In the genomic region with DNA sequence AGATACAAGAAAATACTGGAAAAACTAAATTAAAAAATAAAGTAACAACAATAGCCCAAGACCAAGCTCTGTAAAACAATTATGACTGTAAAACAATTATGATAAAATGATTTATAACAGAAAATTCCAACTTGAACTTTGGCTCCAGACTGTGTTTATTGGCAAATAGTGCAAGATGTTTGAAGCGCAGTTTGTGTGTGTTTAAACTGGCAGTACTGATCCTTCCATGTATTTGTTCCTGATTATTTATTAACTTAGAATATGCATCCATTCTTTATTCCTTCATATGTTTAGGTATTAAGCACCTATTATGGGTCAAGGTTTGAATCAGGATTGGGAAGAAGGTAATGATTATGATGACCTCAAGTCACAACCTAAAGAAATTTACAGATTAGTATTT, we compare ENCODE assay signal across 22 cellular contexts. TPM values are rescaled to one million over a fixed set of nuclear protein-coding genes. Genes with fewer than 3 reads are reported as not detected.
DNase-seq lines count a peak whose midpoint lies in the region; ATAC-seq, FAIRE-seq and TF ChIP-seq lines count a peak whose summit lies in the region.
"Had no signal": no experiment of that assay in that cellular context is flagged by ENCODE, and none has a peak within 500 bp of the region (broad histone marks: within the 10 kb centered on the region; RNA-seq: fewer than 3 reads in every experiment).

No MANE protein-coding gene starts in this region.

- DNase-seq in HepG2 (ENCODE audit: low spot score) (peak; percentile 61), vagina (ENCODE audit: extremely low spot score in 2 of 2) (no peak), hypothalamus (lab: John Stamatoyannopoulos, UW) (no peak), NCI-H524 treated with DMSO at 0.1 percent for 48 hours (lab: John Stamatoyannopoulos, UW) (no peak)
- DNase-seq: AML-193; Caco-2; Calu3; CD4-positive, alpha-beta T cell; CD8-positive, alpha-beta T cell; DMS79 treated with DMSO at 0.1 percent for 48 hours; GF-D8 had no signal

- 0% methylated on average over 1 of the region's 1 CpG for WGBS in HepG2 (ENCODE audit: low lambda C conversion rate)

- H3K36me3 ChIP-seq in HepG2 (replicated peaks in 1 of 2; ENCODE audit: control insufficient read depth in 1 of 2, insufficient read depth in 2 of 2, low read length in 2 of 2): no peaks in the 10 kb centered on the region
- no peaks in the 10 kb centered on the region for H3K36me3 ChIP-seq in vagina
- H3K36me3 ChIP-seq: BLaER1 treated with 17β-estradiol and CSF1 and Interleukin-3, amounts not matched to agents 10 nM and 100 nM had no signal

- H3K9me3 ChIP-seq in HepG2 (ENCODE audit: low read length) (0 out of 2 replicates have a peak, but pooled peaks cover 19% of the 10 kb centered on the region), vagina (peaks cover 3% of the 10 kb centered on the region)

- peaks cover 42% of the 10 kb centered on the region for H3K4me1 ChIP-seq in HepG2 (ENCODE audit: insufficient read depth, low read length)
- no peaks in the 10 kb centered on the region for H3K4me1 ChIP-seq in vagina
- H3K4me1 ChIP-seq: A549; BLaER1 treated with 17β-estradiol and CSF1 and Interleukin-3, amounts not matched to agents 10 nM and 100 nM had no signal

- in situ Hi-C loops in HepG2 (cut with HindIII; ENCODE audit: extremely low pct_ligation_motif_present, low pct_unique_long_range_greater_than_20kb): no loop called here

- POLR2A ChIA-PET in HepG2 (lab: Yijun Ruan, JAX): interaction anchor here (0.5 to 0.9 kb wide), 2 partner anchors 13 to 45 kb away, joined by 3 to 4 read pairs; no protein-coding TSS in a partner anchor

- H3K4me3 ChIP-seq in HepG2 (replicated peaks in 1 of 3; ENCODE audit: insufficient read depth in 1 of 3, low read depth in 2 of 3, low read length in 3 of 3) (peak overlapping the region in 1 of 3 experiments; percentile 28; a peak in 2 of 6 replicates), vagina (no peak overlapping the region)
- H3K4me3 ChIP-seq: A549; BLaER1 treated with 17β-estradiol and CSF1 and Interleukin-3, amounts not matched to agents 10 nM and 100 nM had no signal

- ATAC-seq in HepG2: peak; percentile 79
- no peak for ATAC-seq in GM21390 (IDR thresholded peaks at IDR 0.05; ENCODE audit: unreplicated experiment)
- ATAC-seq: A549; CD8-positive, alpha-beta T cell had no signal

- intact Hi-C loops in HepG2 (cut with micrococcal nuclease; ENCODE audit: unreplicated experiment): no loop called here
- intact Hi-C loops in vagina (cut with DNase I): loop anchor here (10.0 kb wide), 1 partner anchor 101 kb away; no protein-coding TSS in a partner anchor

- H3K9ac ChIP-seq in HepG2 (ENCODE audit: insufficient read depth, low read depth, low read length): no peak overlapping the region
- H3K9ac ChIP-seq: BLaER1 treated with 17β-estradiol and CSF1 and Interleukin-3, amounts not matched to agents 10 nM and 100 nM had no signal

- FAIRE-seq in islet of Langerhans (lab: Jason Lieb, UNC) (peak; percentile 24), HepG2 (lab: Jason Lieb, UNC) (peak; percentile 28)
- FAIRE-seq: A549, D721Med, G401.6, GM12891, GM19239 had no signal

- TF ChIP-seq RAD21 in HepG2 (CRISPR knock-in tag; IDR thresholded peaks at IDR 0.05): no peak

- no peaks in the 10 kb centered on the region for H3K79me2 ChIP-seq in HepG2 (ENCODE audit: insufficient read depth, low read length)

- H3K4me2 ChIP-seq in HepG2 (ENCODE audit: low read depth, low read length): peak overlapping the region; percentile 35
- H3K4me2 ChIP-seq: A549; BLaER1 treated with 17β-estradiol and CSF1 and Interleukin-3, amounts not matched to agents 10 nM and 100 nM had no signal

- TF ChIP-seq EP300 in HepG2 (IDR thresholded peaks at IDR 0.05; ENCODE audit: low read depth in 2 of 2, low read length in 2 of 2): peak in 1 of 2 experiments; percentile 60; a peak in 2 of 4 replicates
- no peak for TF ChIP-seq EP300 in HepG2 (CRISPR knock-in tag; IDR thresholded peaks at IDR 0.05; ENCODE audit: borderline replicate concordance)

- H4K20me1 ChIP-seq in HepG2 (ENCODE audit: insufficient read depth, low read length): no peaks in the 10 kb centered on the region
- H4K20me1 ChIP-seq: BLaER1 treated with 17β-estradiol and CSF1 and Interleukin-3, amounts not matched to agents 10 nM and 100 nM had no signal

- H2AFZ ChIP-seq in HepG2 (ENCODE audit: low read length): no peak overlapping the region

- no peaks in the 10 kb centered on the region for H3K27me3 ChIP-seq in HepG2 (ENCODE audit: control insufficient read depth in 1 of 2, insufficient read depth in 2 of 2, low read length in 2 of 2)
- no peaks in the 10 kb centered on the region for H3K27me3 ChIP-seq in vagina
- H3K27me3 ChIP-seq: BLaER1 treated with 17β-estradiol and CSF1 and Interleukin-3, amounts not matched to agents 10 nM and 100 nM had no signal

- CTCF ChIA-PET in HepG2 (lab: Yijun Ruan, JAX; ENCODE audit: low intra/inter-chr PET ratio, low total read pairs): no interaction called here

- peak overlapping the region; percentile 69 for H3K27ac ChIP-seq in 22Rv1
- H3K27ac ChIP-seq in VCaP: peak overlapping the region; percentile 94
- H3K27ac ChIP-seq in HepG2 (ENCODE audit: extremely low read length, insufficient read depth, low read length): peak overlapping the region; percentile 18
- no peak overlapping the region for H3K27ac ChIP-seq in vagina
- H3K27ac ChIP-seq: A549; BLaER1 treated with 17β-estradiol and CSF1 and Interleukin-3, amounts not matched to agents 10 nM and 100 nM; C4-2B had no signal

- BruUV-seq in HepG2 (replicated peaks; lab: Mats Ljungman, UMichigan): no TSS peak

- TF ChIP-seq POLR2A in HepG2 (IDR thresholded peaks at IDR 0.05; ENCODE audit: insufficient read depth in 1 of 2, low read depth in 2 of 2, low read length in 2 of 2) (no peak), vagina (IDR thresholded peaks at IDR 0.05) (no peak)

- TF ChIP-seq CTCF in 22Rv1 (IDR thresholded peaks at IDR 0.05) (no peak), VCaP (conservative IDR thresholded peaks at IDR 0.05) (no peak), HepG2 (CRISPR knock-in tag; IDR thresholded peaks at IDR 0.05) (no peak), vagina (IDR thresholded peaks at IDR 0.05) (no peak)

RNA-seq across cellular contexts. Expression of a gene that starts 37.8 kb away (rescaled TPM):
- total RNA-seq in HepG2 (2016; rRNA removed; fragmentation: Illumina TruSeq; extraction: Trizol) (1.6 and 2.4 TPM in 2 replicates), vagina (6.9 TPM)
- total RNA-seq in HepG2 (2016; cell fraction: cytosol; rRNA removed; fragmentation: Illumina TruSeq; extraction: Trizol; ENCODE audit: low read depth): 0.44 and 0.61 TPM in 2 replicates
- 0.93 and 1.9 TPM in 2 replicates for total RNA-seq in HepG2 (2016; cell fraction: insoluble cytoplasmic fraction; rRNA removed; fragmentation: Illumina TruSeq; extraction: Trizol)
- total RNA-seq in HepG2 (2016; cell fraction: membrane; rRNA removed; fragmentation: Illumina TruSeq; extraction: Trizol): 0.65 and 0.90 TPM in 2 replicates
- 0.99 and 1.2 TPM in 2 replicates for total RNA-seq in HepG2 (2016; cell fraction: nucleus; rRNA removed; fragmentation: Illumina TruSeq; extraction: Trizol)
- 0.83 and 1.1 TPM in 2 replicates for polyA plus RNA-seq in HepG2 (2011; rRNA removed)
- polyA plus RNA-seq in HepG2 (2011; cell fraction: cytosol; rRNA removed): 0.48 and 1.3 TPM in 2 replicates
- polyA plus RNA-seq in HepG2 (2011; cell fraction: nucleus; rRNA removed): 1.2 and 1.6 TPM in 2 replicates
- polyA plus RNA-seq in HepG2 (2012): 1.5 and 1.8 TPM in 2 replicates
- 0.34 and 0.82 TPM in 2 replicates for polyA plus RNA-seq in HepG2 (2016; cell fraction: cytosol; fragmentation: Illumina TruSeq; extraction: Trizol; ENCODE audit: low read depth)
- 1.3 and 1.6 TPM in 2 replicates for polyA plus RNA-seq in HepG2 (2016; cell fraction: insoluble cytoplasmic fraction; fragmentation: Illumina TruSeq; extraction: Trizol; ENCODE audit: low read depth)
- polyA plus RNA-seq in HepG2 (2016; cell fraction: membrane; fragmentation: Illumina TruSeq; extraction: Trizol; ENCODE audit: low read depth): 0.64 and 1.2 TPM in 2 replicates
- polyA plus RNA-seq in HepG2 (2016; cell fraction: nucleus; fragmentation: Illumina TruSeq; extraction: Trizol; ENCODE audit: insufficient read depth, low read depth): 1.7 and 1.8 TPM in 2 replicates
- polyA minus RNA-seq in HepG2 (2011; rRNA and poly(A)+ RNA removed; ENCODE audit: low replicate concordance): 1.2 TPM in 1 of 2 replicates, not detected in the other
- 0.26 and 1.1 TPM in 2 replicates for polyA minus RNA-seq in HepG2 (2011; cell fraction: cytosol; rRNA and poly(A)+ RNA removed)
- 2.1 and 2.3 TPM in 2 replicates for polyA minus RNA-seq in HepG2 (2011; cell fraction: nucleus; rRNA and poly(A)+ RNA removed)
- total RNA-seq: Caco-2 had no signal

RNA-seq across cellular contexts. Expression of a gene that starts 40.9 kb away (rescaled TPM):
- total RNA-seq in HepG2 (2016; rRNA removed; fragmentation: Illumina TruSeq; extraction: Trizol) (17.8 and 23.7 TPM in 2 replicates), vagina (2.7 TPM)
- total RNA-seq in HepG2 (2016; cell fraction: cytosol; rRNA removed; fragmentation: Illumina TruSeq; extraction: Trizol; ENCODE audit: low read depth): 9.8 and 10.4 TPM in 2 replicates
- 18.7 and 21.4 TPM in 2 replicates for total RNA-seq in HepG2 (2016; cell fraction: insoluble cytoplasmic fraction; rRNA removed; fragmentation: Illumina TruSeq; extraction: Trizol)
- total RNA-seq in HepG2 (2016; cell fraction: membrane; rRNA removed; fragmentation: Illumina TruSeq; extraction: Trizol): 21.2 and 21.4 TPM in 2 replicates
- 14.7 and 22.2 TPM in 2 replicates for total RNA-seq in HepG2 (2016; cell fraction: nucleus; rRNA removed; fragmentation: Illumina TruSeq; extraction: Trizol)
- 9.5 and 11.5 TPM in 2 replicates for polyA plus RNA-seq in HepG2 (2011; rRNA removed)
- polyA plus RNA-seq in HepG2 (2011; cell fraction: cytosol; rRNA removed): 9.2 TPM in 2 replicates
- 8.4 and 10.1 TPM in 2 replicates for polyA plus RNA-seq in HepG2 (2011; cell fraction: nucleus; rRNA removed)
- polyA plus RNA-seq in HepG2 (2012): 9.5 and 10.4 TPM in 2 replicates
- polyA plus RNA-seq in HepG2 (2016; cell fraction: cytosol; fragmentation: Illumina TruSeq; extraction: Trizol; ENCODE audit: low read depth): 14.1 and 14.3 TPM in 2 replicates
- 19.6 and 24.3 TPM in 2 replicates for polyA plus RNA-seq in HepG2 (2016; cell fraction: insoluble cytoplasmic fraction; fragmentation: Illumina TruSeq; extraction: Trizol; ENCODE audit: low read depth)
- polyA plus RNA-seq in HepG2 (2016; cell fraction: membrane; fragmentation: Illumina TruSeq; extraction: Trizol; ENCODE audit: low read depth): 20.7 and 22.5 TPM in 2 replicates
- 17.7 and 21.4 TPM in 2 replicates for polyA plus RNA-seq in HepG2 (2016; cell fraction: nucleus; fragmentation: Illumina TruSeq; extraction: Trizol; ENCODE audit: insufficient read depth, low read depth)
- 53.1 and 99.1 TPM in 2 replicates for polyA minus RNA-seq in HepG2 (2011; rRNA and poly(A)+ RNA removed; ENCODE audit: low replicate concordance)
- 8.2 and 10.2 TPM in 2 replicates for polyA minus RNA-seq in HepG2 (2011; cell fraction: cytosol; rRNA and poly(A)+ RNA removed)
- 36.4 and 39.8 TPM in 2 replicates for polyA minus RNA-seq in HepG2 (2011; cell fraction: nucleus; rRNA and poly(A)+ RNA removed)

RNA-seq across cellular contexts. Expression of a gene that starts 48.6 kb away (rescaled TPM):
- total RNA-seq in HepG2 (2016; rRNA removed; fragmentation: Illumina TruSeq; extraction: Trizol) (5.3 and 5.9 TPM in 2 replicates), vagina (2.2 TPM)
- total RNA-seq in HepG2 (2016; cell fraction: cytosol; rRNA removed; fragmentation: Illumina TruSeq; extraction: Trizol; ENCODE audit: low read depth): 1.3 and 1.6 TPM in 2 replicates
- total RNA-seq in HepG2 (2016; cell fraction: insoluble cytoplasmic fraction; rRNA removed; fragmentation: Illumina TruSeq; extraction: Trizol): 4.9 and 5.2 TPM in 2 replicates
- total RNA-seq in HepG2 (2016; cell fraction: membrane; rRNA removed; fragmentation: Illumina TruSeq; extraction: Trizol): 5.6 and 6.2 TPM in 2 replicates
- 4.8 and 5.9 TPM in 2 replicates for total RNA-seq in HepG2 (2016; cell fraction: nucleus; rRNA removed; fragmentation: Illumina TruSeq; extraction: Trizol)
- polyA plus RNA-seq in HepG2 (2011; rRNA removed): 0.65 and 0.99 TPM in 2 replicates
- polyA plus RNA-seq in HepG2 (2011; cell fraction: cytosol; rRNA removed): 0.39 and 0.78 TPM in 2 replicates
- polyA plus RNA-seq in HepG2 (2011; cell fraction: nucleus; rRNA removed): 0.55 and 1.3 TPM in 2 replicates
- 0.79 and 1.5 TPM in 2 replicates for polyA plus RNA-seq in HepG2 (2012)
- 1.2 and 1.8 TPM in 2 replicates for polyA plus RNA-seq in HepG2 (2016; cell fraction: cytosol; fragmentation: Illumina TruSeq; extraction: Trizol; ENCODE audit: low read depth)
- 3.8 and 5.4 TPM in 2 replicates for polyA plus RNA-seq in HepG2 (2016; cell fraction: insoluble cytoplasmic fraction; fragmentation: Illumina TruSeq; extraction: Trizol; ENCODE audit: low read depth)
- 2.0 and 2.1 TPM in 2 replicates for polyA plus RNA-seq in HepG2 (2016; cell fraction: membrane; fragmentation: Illumina TruSeq; extraction: Trizol; ENCODE audit: low read depth)
- 2.2 and 3.3 TPM in 2 replicates for polyA plus RNA-seq in HepG2 (2016; cell fraction: nucleus; fragmentation: Illumina TruSeq; extraction: Trizol; ENCODE audit: insufficient read depth, low read depth)
- 0.58 TPM in 1 of 2 replicates, not detected in the other for polyA minus RNA-seq in HepG2 (2011; rRNA and poly(A)+ RNA removed; ENCODE audit: low replicate concordance)
- 0.79 and 1.5 TPM in 2 replicates for polyA minus RNA-seq in HepG2 (2011; cell fraction: cytosol; rRNA and poly(A)+ RNA removed)
- polyA minus RNA-seq in HepG2 (2011; cell fraction: nucleus; rRNA and poly(A)+ RNA removed): 9.4 and 10.1 TPM in 2 replicates
- total RNA-seq: Caco-2 had no signal
